In the genomic region with DNA sequence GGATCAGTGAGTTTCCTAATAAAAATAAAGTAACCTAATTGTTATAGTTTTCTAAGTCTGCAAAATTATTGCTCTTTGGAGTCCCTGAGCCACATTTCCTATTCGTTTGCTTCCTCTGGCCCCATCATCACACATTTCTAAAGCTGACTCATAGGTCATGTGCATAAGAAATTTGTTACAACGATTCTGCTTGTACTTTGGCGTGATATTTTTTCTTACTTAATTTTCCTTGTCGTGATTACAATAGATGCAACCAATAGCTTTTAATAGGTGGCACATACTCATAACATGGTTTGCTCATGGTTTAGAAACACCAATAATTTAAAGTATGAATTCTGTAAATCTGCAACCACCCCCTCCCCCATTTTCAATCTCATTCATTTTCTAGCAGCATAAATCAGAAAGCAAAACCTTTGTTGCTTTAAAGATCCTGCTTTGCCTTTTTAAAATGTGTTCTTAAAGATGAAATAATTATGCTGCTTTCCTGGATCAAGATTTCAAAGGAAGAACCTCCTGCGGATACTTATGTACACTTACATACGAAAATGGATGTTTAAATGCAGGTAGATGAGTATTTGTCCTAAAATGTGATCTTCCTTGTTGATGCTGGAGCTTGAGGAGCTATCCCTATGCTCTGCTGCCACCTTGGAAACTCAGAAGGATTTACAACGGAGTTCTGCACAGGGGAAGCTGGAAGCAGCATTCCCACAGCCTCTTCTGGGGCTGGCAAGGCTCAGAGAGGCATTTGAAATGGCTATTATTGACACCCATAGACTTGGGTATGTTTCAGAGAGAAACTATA, we compare ENCODE assay signal across 8 cellular contexts. TPM values are rescaled to one million over a fixed set of nuclear protein-coding genes. Genes with fewer than 3 reads are reported as not detected.
A peak's percentile ranks its signal among the peaks of the same experiment; 100 is the strongest.
DNase-seq lines count a peak whose midpoint lies in the region; ATAC-seq and TF ChIP-seq lines count a peak whose summit lies in the region.

No MANE protein-coding gene starts in this region.

- H3K27me3 ChIP-seq in skeletal muscle satellite cell (ENCODE audit: control insufficient read depth, insufficient read depth, low read length): no peaks in the 10 kb centered on the region

- no peak overlapping the region for H3K27ac Mint-ChIP-seq in activated T-cell treated with anti-CD3 and anti-CD28 coated beads, Interleukin-2, amount 50 U/mL, for 24 hours
- no peak overlapping the region for H3K27ac Mint-ChIP-seq in activated CD8-positive, alpha-beta memory T cell treated with anti-CD3 and anti-CD28 coated beads, Interleukin-2, amount 10 ng/mL, durations not matched to agents 7 days and 5 days

- no peak overlapping the region for H3K4me3 Mint-ChIP-seq in activated T-cell treated with anti-CD3 and anti-CD28 coated beads, Interleukin-2, amount 50 U/mL, for 24 hours
- no peak overlapping the region for H3K4me3 Mint-ChIP-seq in activated CD8-positive, alpha-beta memory T cell treated with anti-CD3 and anti-CD28 coated beads, Interleukin-2, amount 10 ng/mL, durations not matched to agents 7 days and 5 days

- no peaks in the 10 kb centered on the region for H3K9me3 ChIP-seq in iPS-18c (ENCODE audit: control insufficient read depth, insufficient read depth, low read length)
- no peaks in the 10 kb centered on the region for H3K9me3 ChIP-seq in skeletal muscle satellite cell (replicated peaks; ENCODE audit: low read length)

- H3K36me3 Mint-ChIP-seq in activated T-cell treated with anti-CD3 and anti-CD28 coated beads, Interleukin-2, amount 50 U/mL, for 24 hours (ENCODE audit: low read depth): no peaks in the 10 kb centered on the region
- peaks cover 14% of the 10 kb centered on the region for H3K36me3 Mint-ChIP-seq in activated CD8-positive, alpha-beta memory T cell treated with anti-CD3 and anti-CD28 coated beads, Interleukin-2, amount 10 ng/mL, durations not matched to agents 7 days and 5 days

- H3K4me1 ChIP-seq in skeletal muscle satellite cell (ENCODE audit: control insufficient read depth, insufficient read depth, low read length): peaks cover 42% of the 10 kb centered on the region

- peaks cover 14% of the 10 kb centered on the region for H3K4me1 Mint-ChIP-seq in activated T-cell treated with anti-CD3 and anti-CD28 coated beads, Interleukin-2, amount 50 U/mL, for 24 hours (ENCODE audit: low read depth)
- H3K4me1 Mint-ChIP-seq in activated CD8-positive, alpha-beta memory T cell treated with anti-CD3 and anti-CD28 coated beads, Interleukin-2, amount 10 ng/mL, durations not matched to agents 7 days and 5 days: peaks cover 11% of the 10 kb centered on the region

- peaks cover 62% of the 10 kb centered on the region for H3K27me3 Mint-ChIP-seq in activated T-cell treated with anti-CD3 and anti-CD28 coated beads, Interleukin-2, amount 50 U/mL, for 24 hours
- peaks cover 45% of the 10 kb centered on the region for H3K27me3 Mint-ChIP-seq in activated CD8-positive, alpha-beta memory T cell treated with anti-CD3 and anti-CD28 coated beads, Interleukin-2, amount 10 ng/mL, durations not matched to agents 7 days and 5 days

- peak; percentile 66 for TF ChIP-seq CTCF in astrocyte of the spinal cord (IDR thresholded peaks at IDR 0.05; ENCODE audit: low read depth, low read length)

- DNase-seq in Right ventricle myocardium inferior (ENCODE audit: missing footprints): no peak
- no peak for DNase-seq in cardiac septum (ENCODE audit: low spot score)
- DNase-seq in astrocyte of the spinal cord (ENCODE audit: low read depth, low spot score): peak; percentile 93
- no peak for DNase-seq in NK-92 (lab: John Stamatoyannopoulos, UW; ENCODE audit: unreplicated experiment)
- DNase-seq in activated T-cell treated with anti-CD3 and anti-CD28 coated beads, Interleukin-2, amount 50 U/mL, for 24 hours: no peak
- no peak for DNase-seq in activated CD8-positive, alpha-beta memory T cell treated with anti-CD3 and anti-CD28 coated beads, Interleukin-2, amount 10 ng/mL, durations not matched to agents 7 days and 5 days

- H3K4me2 ChIP-seq in skeletal muscle satellite cell (ENCODE audit: low read length): peak overlapping the region; percentile 98

- peak overlapping the region; percentile 65 for H3K4me3 ChIP-seq in astrocyte of the spinal cord (ENCODE audit: low read depth, low read length)
- H3K4me3 ChIP-seq in iPS-18c (ENCODE audit: insufficient read depth, low read depth, low read length): peak overlapping the region; percentile 75; the same call in 1 of the 2 replicates
- H3K4me3 ChIP-seq in skeletal muscle satellite cell (ENCODE audit: low read length): peak overlapping the region; percentile 75

- intact Hi-C loops in Right ventricle myocardium inferior (cut with DNase I): loop anchor here (5.0 kb wide), 1 partner anchor 331 kb away; no protein-coding TSS in a partner anchor
- intact Hi-C loops in cardiac septum (cut with DNase I): loop anchor here (5.0 kb wide), 2 partner anchors 51 to 111 kb away; no protein-coding TSS in a partner anchor

- H3K36me3 ChIP-seq in skeletal muscle satellite cell (ENCODE audit: insufficient read depth, low read length): no peaks in the 10 kb centered on the region

- H3K9ac ChIP-seq in skeletal muscle satellite cell (ENCODE audit: low read depth, low read length): peak overlapping the region; percentile 90

- H3K9me3 Mint-ChIP-seq in activated T-cell treated with anti-CD3 and anti-CD28 coated beads, Interleukin-2, amount 50 U/mL, for 24 hours: no peaks in the 10 kb centered on the region
- no peaks in the 10 kb centered on the region for H3K9me3 Mint-ChIP-seq in activated CD8-positive, alpha-beta memory T cell treated with anti-CD3 and anti-CD28 coated beads, Interleukin-2, amount 10 ng/mL, durations not matched to agents 7 days and 5 days (ENCODE audit: low read depth)

- ATAC-seq in Right ventricle myocardium inferior: peak; percentile 64
- no peak for ATAC-seq in activated CD8-positive, alpha-beta memory T cell treated with anti-CD3 and anti-CD28 coated beads, Interleukin-2, amount 10 ng/mL, durations not matched to agents 7 days and 5 days

- in situ Hi-C loops in astrocyte of the spinal cord (cut with HindIII; ENCODE audit: low sequenced_read_pairs): no loop called here

- CTCF ChIA-PET in activated CD8-positive, alpha-beta memory T cell treated with anti-CD3 and anti-CD28 coated beads, Interleukin-2, amount 10 ng/mL, durations not matched to agents 7 days and 5 days (lab: Charles Lee): no interaction called here

RNA-seq across cellular contexts. Expression of gene FLRT2, which starts 1.7 kb away (rescaled TPM):
- total RNA-seq in Right ventricle myocardium inferior (3.4 TPM), cardiac septum (6.3 TPM)
- 10.7 and 29.7 TPM in 2 replicates for total RNA-seq in skeletal muscle satellite cell (2012; rRNA removed)
- not detected for total RNA-seq in activated CD8-positive, alpha-beta memory T cell treated with anti-CD3 and anti-CD28 coated beads, Interleukin-2, amount 10 ng/mL, durations not matched to agents 7 days and 5 days
